Comparison of ENCODE assay signal across 14 cellular contexts in genomic region chr5:103021310-103021709, GRCh38.
A peak's percentile ranks its signal among the peaks of the same experiment; 100 is the strongest.
DNase-seq lines count a peak whose midpoint lies in the region; ATAC-seq, FAIRE-seq and TF ChIP-seq lines count a peak whose summit lies in the region.
"Had no signal": no experiment of that assay in that cellular context is flagged by ENCODE, and none has a peak within 500 bp of the region (broad histone marks: within the 10 kb centered on the region; RNA-seq: fewer than 3 reads in every experiment).

No MANE protein-coding gene starts in this region.

- H3K4me1 Mint-ChIP-seq in astrocyte (ENCODE audit: low read depth, unreplicated experiment) (peaks cover 5% of the 10 kb centered on the region), chondrocyte (ENCODE audit: low read depth) (peaks cover 23% of the 10 kb centered on the region)

- DNase-seq in GM18507 (ENCODE audit: extremely low spot score, insufficient read length, low read depth) = no peak
- peak; percentile 66 for DNase-seq in astrocyte (ENCODE audit: low read depth)
- no peak for DNase-seq in chondrocyte (ENCODE audit: low spot score)
- DNase-seq in hepatocyte (ENCODE audit: low spot score) = no peak
- no peak for DNase-seq in DMS153 treated with DMSO at 0.1 percent for 48 hours (lab: John Stamatoyannopoulos, UW; ENCODE audit: unreplicated experiment)
- no peak for DNase-seq in SK-N-DZ (ENCODE audit: low spot score)
- DNase-seq: activated T-cell treated with anti-CD3 and anti-CD28 coated beads, Interleukin-2, amount 50 U/mL, for 72 hours; GM23248; left ventricle myocardium superior; NCI-H187 treated with DMSO at 0.1 percent for 48 hours; stimulated activated naive CD4-positive, alpha-beta T cell; SW 1271 had no signal

- TF ChIP-seq CTCF in astrocyte (IDR thresholded peaks at IDR 0.05; ENCODE audit: insufficient read depth, low read depth, low read length) (no peak), chondrocyte (IDR thresholded peaks at IDR 0.05) (no peak), hepatocyte (IDR thresholded peaks at IDR 0.05; ENCODE audit: poor library complexity) (no peak)

- peaks cover 3% of the 10 kb centered on the region for H3K36me3 ChIP-seq in astrocyte (ENCODE audit: insufficient read depth, low read length)
- H3K36me3 ChIP-seq in hepatocyte (replicated peaks; ENCODE audit: insufficient read depth, low read depth) = no peaks in the 10 kb centered on the region

- H3K27me3 Mint-ChIP-seq in astrocyte (ENCODE audit: low read depth, unreplicated experiment) (no peaks in the 10 kb centered on the region), chondrocyte (ENCODE audit: low read depth) (no peaks in the 10 kb centered on the region)

- WGBS in hepatocyte (ENCODE audit: low lambda C conversion rate, missing lambda C conversion rate) = 73% methylated on average over 2 of the region's 2 CpGs

- no peaks in the 10 kb centered on the region for H3K4me1 ChIP-seq in astrocyte (ENCODE audit: insufficient read depth, low read length)
- no peaks in the 10 kb centered on the region for H3K4me1 ChIP-seq in hepatocyte (ENCODE audit: insufficient read depth)

- H3K27ac Mint-ChIP-seq in astrocyte (ENCODE audit: unreplicated experiment) (no peak overlapping the region), chondrocyte (ENCODE audit: unreplicated experiment) (no peak overlapping the region)
- H3K27ac Mint-ChIP-seq: activated T-cell treated with anti-CD3 and anti-CD28 coated beads, Interleukin-2, amount 50 U/mL, for 72 hours had no signal

- peak; percentile 94 for ATAC-seq in GM21619 (IDR thresholded peaks at IDR 0.05; ENCODE audit: unreplicated experiment)
- peak; percentile 89 for ATAC-seq in HG03432 (IDR thresholded peaks at IDR 0.05; ENCODE audit: unreplicated experiment)
- ATAC-seq: activated T-cell treated with anti-CD3 and anti-CD28 coated beads, Interleukin-2, amount 50 U/mL, for 72 hours; left ventricle myocardium superior had no signal

- H3K27me3 ChIP-seq in astrocyte (ENCODE audit: insufficient read depth, low read length) (no peaks in the 10 kb centered on the region), hepatocyte (no peaks in the 10 kb centered on the region)

- H2AFZ ChIP-seq in astrocyte (ENCODE audit: low read depth, low read length) (no peak overlapping the region), hepatocyte (no peak overlapping the region)
- H2AFZ ChIP-seq: GM23248 had no signal

- H3K4me2 ChIP-seq in astrocyte (ENCODE audit: low read length) = no peak overlapping the region
- no peak overlapping the region for H3K4me2 ChIP-seq in hepatocyte

- H3K36me3 Mint-ChIP-seq in astrocyte (ENCODE audit: low read depth, unreplicated experiment) (peaks cover 6% of the 10 kb centered on the region), chondrocyte (ENCODE audit: low read depth) (peaks cover 9% of the 10 kb centered on the region)

- H3K4me3 ChIP-seq in astrocyte (ENCODE audit: insufficient read depth, low read depth, low read length) = no peak overlapping the region
- H3K4me3 ChIP-seq in hepatocyte = no peak overlapping the region
- H3K4me3 ChIP-seq: GM23248 had no signal

- H3K27ac ChIP-seq in astrocyte (ENCODE audit: low read depth, low read length) (no peak overlapping the region), hepatocyte (no peak overlapping the region)
- H3K27ac ChIP-seq: GM23248 had no signal

- no peaks in the 10 kb centered on the region for H3K79me2 ChIP-seq in astrocyte (ENCODE audit: insufficient read depth, low read length)
- H3K79me2 ChIP-seq in hepatocyte = no peaks in the 10 kb centered on the region

- H4K20me1 ChIP-seq in astrocyte (ENCODE audit: insufficient read depth, low read length) = no peaks in the 10 kb centered on the region
- H4K20me1 ChIP-seq in hepatocyte (ENCODE audit: insufficient read depth, poor library complexity, severe bottlenecking) = no peaks in the 10 kb centered on the region

- H3K9me2 ChIP-seq in hepatocyte (replicated peaks; ENCODE audit: insufficient read depth) = no peaks in the 10 kb centered on the region

- H3K9me3 ChIP-seq in astrocyte (ENCODE audit: insufficient read depth, low read depth, low read length) (no peaks in the 10 kb centered on the region), hepatocyte (ENCODE audit: low read depth) (no peaks in the 10 kb centered on the region)

- no peak overlapping the region for H3K9ac ChIP-seq in astrocyte (ENCODE audit: low read length)
- H3K9ac ChIP-seq: GM23248 had no signal

- no peak overlapping the region for H3K4me3 Mint-ChIP-seq in astrocyte (ENCODE audit: unreplicated experiment)
- no peak overlapping the region for H3K4me3 Mint-ChIP-seq in chondrocyte (ENCODE audit: unreplicated experiment)
- H3K4me3 Mint-ChIP-seq: activated T-cell treated with anti-CD3 and anti-CD28 coated beads, Interleukin-2, amount 50 U/mL, for 72 hours had no signal

- H3K9me3 Mint-ChIP-seq in astrocyte (ENCODE audit: unreplicated experiment) (no peaks in the 10 kb centered on the region), chondrocyte (ENCODE audit: low read depth) (no peaks in the 10 kb centered on the region)
- H3K9me3 Mint-ChIP-seq: activated T-cell treated with anti-CD3 and anti-CD28 coated beads, Interleukin-2, amount 50 U/mL, for 72 hours had no signal

- FAIRE-seq in GM18507 (lab: Jason Lieb, UNC) (peak; percentile 75), astrocyte (lab: Jason Lieb, UNC) (no peak)
